In the genomic region with DNA sequence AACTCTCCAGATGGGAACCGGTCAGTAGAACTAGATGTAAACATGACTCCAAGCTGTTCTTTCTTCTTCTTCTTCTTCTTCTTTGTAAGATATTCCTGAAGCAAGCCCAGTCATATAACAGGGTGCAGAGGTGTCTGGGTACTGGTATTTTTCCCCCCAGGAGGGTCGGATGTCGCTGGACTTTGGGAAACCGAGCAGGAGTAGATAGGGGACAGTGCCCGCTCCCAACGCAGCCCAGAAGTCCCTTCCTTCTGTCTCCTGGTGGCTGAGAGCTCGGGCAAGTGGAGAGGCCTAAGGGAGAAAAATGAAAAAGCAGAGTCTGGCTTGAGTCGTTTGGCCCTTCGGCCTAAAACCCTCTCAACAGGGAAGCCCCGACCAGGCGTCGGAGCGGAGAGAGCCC, we compare ENCODE assay signal across 8 cellular contexts. TPM values are rescaled to one million over a fixed set of nuclear protein-coding genes. Genes with fewer than 3 reads are reported as not detected.
DNase-seq lines count a peak whose midpoint lies in the region; ATAC-seq and TF ChIP-seq lines count a peak whose summit lies in the region.
"Not testable (repeated sequence)": the region's sequence is repeated elsewhere in the genome, so short reads cannot be mapped to it uniquely, and the experiment has no call there.
"Had no signal": no experiment of that assay in that cellular context is flagged by ENCODE, and none has a peak within 500 bp of the region (broad histone marks: within the 10 kb centered on the region; RNA-seq: fewer than 3 reads in every experiment).

No MANE protein-coding gene starts in this region.

- DNase-seq in HEK293T (ENCODE audit: extremely low spot score); activated CD4-positive, alpha-beta T cell treated with anti-CD3 and anti-CD28 coated beads, Interleukin-2, amount 10 ng/mL, durations not matched to agents 24 days and 14 days; progenitor cell of endocrine pancreas (ENCODE audit: low spot score, unreplicated experiment); stimulated activated naive B cell treated with anti-CD40 and anti-IgM and Interleukin-4, amounts not matched to agents 10 μg/mL and 1 μg/mL and 100 μg/mL, for 72 hours: not testable (repeated sequence)
- DNase-seq in fibroblast of mammary gland (ENCODE audit: low read depth) = peak; percentile 37

- H3K4me1 Mint-ChIP-seq in activated CD4-positive, alpha-beta T cell treated with anti-CD3 and anti-CD28 coated beads, Interleukin-2, amount 10 ng/mL, durations not matched to agents 24 days and 14 days = peaks cover 27% of the 10 kb centered on the region
- H3K4me1 Mint-ChIP-seq in brain = peaks cover 39% of the 10 kb centered on the region
- peaks cover 54% of the 10 kb centered on the region for H3K4me1 Mint-ChIP-seq in progenitor cell of endocrine pancreas (ENCODE audit: low read depth)
- H3K4me1 Mint-ChIP-seq in stimulated activated naive B cell treated with anti-CD40 and anti-IgM and Interleukin-4, amounts not matched to agents 10 μg/mL and 1 μg/mL and 100 μg/mL, for 72 hours = peaks cover 14 to 42% of the 10 kb centered on the region in 2 donors

- not testable (repeated sequence) for H3K36me3 ChIP-seq in muscle layer of duodenum (ENCODE audit: control insufficient read depth in 1 of 2, insufficient read depth in 2 of 2, low read length in 2 of 2)

- H3K4me3 ChIP-seq in fibroblast of mammary gland (ENCODE audit: control insufficient read depth, low read depth, low read length) = peak overlapping the region; percentile 44
- H3K4me3 ChIP-seq in muscle layer of duodenum (ENCODE audit: low read depth in 1 of 2, low read length in 2 of 2) = peak overlapping the region in 1 of 2 donors; percentile 49

- peak overlapping the region; percentile 75 for H3K27ac ChIP-seq in muscle layer of duodenum (ENCODE audit: low read length)

- peaks cover 14% of the 10 kb centered on the region for H3K27me3 Mint-ChIP-seq in activated CD4-positive, alpha-beta T cell treated with anti-CD3 and anti-CD28 coated beads, Interleukin-2, amount 10 ng/mL, durations not matched to agents 24 days and 14 days
- peaks cover 99% of the 10 kb centered on the region for H3K27me3 Mint-ChIP-seq in brain
- not testable (repeated sequence) for H3K27me3 Mint-ChIP-seq in progenitor cell of endocrine pancreas; stimulated activated naive B cell treated with anti-CD40 and anti-IgM and Interleukin-4, amounts not matched to agents 10 μg/mL and 1 μg/mL and 100 μg/mL, for 72 hours

- intact Hi-C loops in activated CD4-positive, alpha-beta T cell treated with anti-CD3 and anti-CD28 coated beads, Interleukin-2, amount 10 ng/mL, durations not matched to agents 24 days and 14 days (cut with micrococcal nuclease) = not testable (repeated sequence)

- H3K4me3 Mint-ChIP-seq in activated CD4-positive, alpha-beta T cell treated with anti-CD3 and anti-CD28 coated beads, Interleukin-2, amount 10 ng/mL, durations not matched to agents 24 days and 14 days; stimulated activated naive B cell treated with anti-CD40 and anti-IgM and Interleukin-4, amounts not matched to agents 10 μg/mL and 1 μg/mL and 100 μg/mL, for 72 hours: not testable (repeated sequence)
- peak overlapping the region in 4 of 5 experiments; percentile 47 to 79 (median 64) for H3K4me3 Mint-ChIP-seq in brain
- peak overlapping the region; percentile 78 for H3K4me3 Mint-ChIP-seq in progenitor cell of endocrine pancreas (ENCODE audit: low read depth)

- peaks cover 0 to 15% of the 10 kb centered on the region in 2 donors for H3K4me1 ChIP-seq in muscle layer of duodenum (ENCODE audit: control insufficient read depth in 1 of 2, insufficient read depth in 2 of 2, low read length in 2 of 2)

- TF ChIP-seq CTCF in brain (conservative IDR thresholded peaks at IDR 0.05); fibroblast of mammary gland (conservative IDR thresholded peaks at IDR 0.05; ENCODE audit: control insufficient read depth, insufficient read depth, low read depth, low read length); progenitor cell of endocrine pancreas (IDR thresholded peaks at IDR 0.05; ENCODE audit: unreplicated experiment): not testable (repeated sequence)

- H3K9me3 ChIP-seq in muscle layer of duodenum (ENCODE audit: control insufficient read depth in 1 of 2, low read length in 2 of 2) = not testable (repeated sequence)

- CTCF ChIA-PET in HEK293T (lab: Yijun Ruan, JAX) = interaction anchor here (0.6 kb wide), 1 partner anchor 922 kb away, joined by 10 read pairs; no protein-coding TSS in a partner anchor

- not testable (repeated sequence) for H3K9me3 Mint-ChIP-seq in activated CD4-positive, alpha-beta T cell treated with anti-CD3 and anti-CD28 coated beads, Interleukin-2, amount 10 ng/mL, durations not matched to agents 24 days and 14 days; brain; progenitor cell of endocrine pancreas (ENCODE audit: low read depth); stimulated activated naive B cell treated with anti-CD40 and anti-IgM and Interleukin-4, amounts not matched to agents 10 μg/mL and 1 μg/mL and 100 μg/mL, for 72 hours

- H3K27me3 ChIP-seq in muscle layer of duodenum (ENCODE audit: low read depth, low read length) = not testable (repeated sequence)

- POLR2A ChIA-PET in HEK293T (lab: Yijun Ruan, JAX) = interaction anchor here (1.2 to 1.4 kb wide), 2 partner anchors 25 to 46 kb away, joined by 3 to 4 read pairs; partner anchors contain the start of gene HOXC4

- not testable (repeated sequence) for ATAC-seq in stimulated activated naive B cell treated with anti-CD40 and anti-IgM and Interleukin-4, amounts not matched to agents 10 μg/mL and 1 μg/mL and 100 μg/mL, for 72 hours (replicated peaks)

- peak overlapping the region; percentile 6 for H3K27ac Mint-ChIP-seq in activated CD4-positive, alpha-beta T cell treated with anti-CD3 and anti-CD28 coated beads, Interleukin-2, amount 10 ng/mL, durations not matched to agents 24 days and 14 days
- H3K27ac Mint-ChIP-seq in brain (peak overlapping the region in 4 of 5 experiments; percentile 17 to 96 (median 61)), progenitor cell of endocrine pancreas (peak overlapping the region; percentile 94)
- H3K27ac Mint-ChIP-seq in stimulated activated naive B cell treated with anti-CD40 and anti-IgM and Interleukin-4, amounts not matched to agents 10 μg/mL and 1 μg/mL and 100 μg/mL, for 72 hours = peak overlapping the region; percentile 6

- not testable (repeated sequence) for H3K36me3 Mint-ChIP-seq in activated CD4-positive, alpha-beta T cell treated with anti-CD3 and anti-CD28 coated beads, Interleukin-2, amount 10 ng/mL, durations not matched to agents 24 days and 14 days (ENCODE audit: low read depth); brain; progenitor cell of endocrine pancreas (ENCODE audit: insufficient read depth); stimulated activated naive B cell treated with anti-CD40 and anti-IgM and Interleukin-4, amounts not matched to agents 10 μg/mL and 1 μg/mL and 100 μg/mL, for 72 hours

TF ChIP-seq in HEK293T, 16 proteins besides CTCF, POLR2A, EP300 and RAD21:
- peak; percentile 48 for TF ChIP-seq L3MBTL2 (conservative IDR thresholded peaks at IDR 0.05)

RNA-seq across cellular contexts. Expression of gene HOXC4, which starts 25.5 kb away (rescaled TPM):
- total RNA-seq in activated CD4-positive, alpha-beta T cell treated with anti-CD3 and anti-CD28 coated beads, Interleukin-2, amount 10 ng/mL, durations not matched to agents 24 days and 14 days = not detected in 2 replicates
- not detected for polyA plus RNA-seq in brain (ENCODE audit: insufficient read depth, low read depth, low replicate concordance)
- total RNA-seq in progenitor cell of endocrine pancreas = 19.6 and 19.8 TPM in 2 replicates

RNA-seq across cellular contexts. Expression of gene HOXC5, which starts 46.3 kb away (rescaled TPM):
- total RNA-seq in activated CD4-positive, alpha-beta T cell treated with anti-CD3 and anti-CD28 coated beads, Interleukin-2, amount 10 ng/mL, durations not matched to agents 24 days and 14 days = not detected in 2 replicates
- not detected for polyA plus RNA-seq in brain (ENCODE audit: insufficient read depth, low read depth, low replicate concordance)
- 2.7 and 4.6 TPM in 2 replicates for total RNA-seq in progenitor cell of endocrine pancreas
- total RNA-seq: H4 had no signal

RNA-seq across cellular contexts. Expression of gene HOXC6, which starts 50.9 kb away (rescaled TPM):
- not detected in 2 replicates for total RNA-seq in activated CD4-positive, alpha-beta T cell treated with anti-CD3 and anti-CD28 coated beads, Interleukin-2, amount 10 ng/mL, durations not matched to agents 24 days and 14 days
- not detected for polyA plus RNA-seq in brain (ENCODE audit: insufficient read depth, low read depth, low replicate concordance)
- total RNA-seq in progenitor cell of endocrine pancreas = 0.17 and 0.27 TPM in 2 replicates

Comparison
In these comparisons a context has a peak if more than half of its experiments do, and no peak if none do; other contexts are left out.
1. H3K27ac Mint-ChIP-seq: peak in every context shown above with its lines; median percentile 94 in progenitor cell of endocrine pancreas; 61 in brain; 6 in activated CD4-positive, alpha-beta T cell treated with anti-CD3 and anti-CD28 coated beads, Interleukin-2, amount 10 ng/mL, durations not matched to agents 24 days and 14 days; 6 in stimulated activated naive B cell treated with anti-CD40 and anti-IgM and Interleukin-4, amounts not matched to agents 10 μg/mL and 1 μg/mL and 100 μg/mL, for 72 hours.
2. RNA of gene HOXC4, which starts 25.5 kb away (total RNA-seq): 19.6 to 19.8 TPM in progenitor cell of endocrine pancreas; not detected in activated CD4-positive, alpha-beta T cell treated with anti-CD3 and anti-CD28 coated beads, Interleukin-2, amount 10 ng/mL, durations not matched to agents 24 days and 14 days; every median in the first group is over 10 times any median in the second.